13 cellular contexts compared by ENCODE assay signal in the genomic region with DNA sequence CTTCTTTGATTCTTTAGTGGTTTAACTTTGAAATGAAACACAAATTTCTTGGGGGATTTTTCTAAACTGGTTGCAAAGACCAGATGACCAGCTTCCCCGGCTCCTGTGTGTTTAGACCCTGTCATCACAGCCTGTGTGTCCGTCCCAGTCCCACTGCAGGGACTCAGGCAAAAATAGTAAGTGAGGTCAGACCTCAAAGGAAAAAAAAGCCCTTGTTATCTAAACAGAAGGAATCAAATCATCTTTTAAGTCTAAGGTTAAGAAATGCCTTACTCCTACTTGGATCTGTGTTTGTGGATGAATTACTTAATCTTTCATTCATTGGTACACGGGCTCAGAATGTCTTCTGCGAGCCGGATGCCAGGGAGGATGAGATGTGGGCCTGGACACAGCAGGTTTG.
DNase-seq lines count a peak whose midpoint lies in the region; ATAC-seq and TF ChIP-seq lines count a peak whose summit lies in the region.
"Had no signal": no experiment of that assay in that cellular context is flagged by ENCODE, and none has a peak within 500 bp of the region (broad histone marks: within the 10 kb centered on the region; RNA-seq: fewer than 3 reads in every experiment).

No MANE protein-coding gene starts in this region.

- H3K4me3 ChIP-seq in MG63 (no peak overlapping the region), choroid plexus epithelial cell (ENCODE audit: low read depth, low read length) (no peak overlapping the region)

- DNase-seq in MG63 (peak; percentile 61), choroid plexus epithelial cell (ENCODE audit: low read depth) (peak; percentile 50), mesothelial cell of epicardium (ENCODE audit: low spot score in 2 of 2, unreplicated experiment in 2 of 2) (no peak), superior temporal gyrus (ENCODE audit: extremely low spot score) (peak; percentile 17), cerebellar cortex (ENCODE audit: low spot score) (no peak), SW480 (ENCODE audit: low spot score) (no peak), NCI-H1105 treated with DMSO at 0.1 percent for 48 hours (lab: John Stamatoyannopoulos, UW) (no peak)
- DNase-seq: cortex of kidney, DMS79 treated with DMSO at 0.1 percent for 48 hours, NCI-H1694 treated with DMSO at 0.1 percent for 48 hours, PC-3 had no signal

- H3K36me3 Mint-ChIP-seq in mesothelial cell of epicardium, result no peaks in the 10 kb centered on the region

- H3K9me3 ChIP-seq in MG63, result no peaks in the 10 kb centered on the region

- no peaks in the 10 kb centered on the region for H3K36me3 ChIP-seq in MG63

- H3K27ac Mint-ChIP-seq in mesothelial cell of epicardium, result peak overlapping the region; percentile 52

- no peaks in the 10 kb centered on the region for H3K27me3 Mint-ChIP-seq in mesothelial cell of epicardium (ENCODE audit: low read depth)

- TF ChIP-seq CTCF in choroid plexus epithelial cell (conservative IDR thresholded peaks at IDR 0.05; ENCODE audit: low read depth, low read length) (no peak), mesothelial cell of epicardium (IDR thresholded peaks at IDR 0.05; ENCODE audit: unreplicated experiment) (no peak)

- no peak for ATAC-seq in GM18517 (IDR thresholded peaks at IDR 0.05; ENCODE audit: unreplicated experiment)
- ATAC-seq: PC-3 had no signal

- H3K9me3 Mint-ChIP-seq in mesothelial cell of epicardium, result no peaks in the 10 kb centered on the region
- H3K9me3 Mint-ChIP-seq: activated T-helper 1 cell treated with anti-CD3 and anti-CD28 coated beads, Interleukin-12 subunit alpha, Interleukin-12 subunit beta, Interleukin-2, Interleukin-4 antibody, amounts not matched to agents 30 ng/mL and 10 ng/mL and 1 ng/mL, durations not matched to agents 14 hours and 24 hours and 36 hours had no signal

- H3K4me3 Mint-ChIP-seq in mesothelial cell of epicardium, result no peak overlapping the region
- H3K4me3 Mint-ChIP-seq: activated T-helper 1 cell treated with anti-CD3 and anti-CD28 coated beads, Interleukin-12 subunit alpha, Interleukin-12 subunit beta, Interleukin-2, Interleukin-4 antibody, amounts not matched to agents 30 ng/mL and 10 ng/mL and 1 ng/mL, durations not matched to agents 14 hours and 24 hours and 36 hours had no signal

- peaks cover 29% of the 10 kb centered on the region for H3K4me1 Mint-ChIP-seq in mesothelial cell of epicardium

- no peaks in the 10 kb centered on the region for H3K27me3 ChIP-seq in MG63

Comparison
In these comparisons a context has a peak if more than half of its experiments do, and no peak if none do; other contexts are left out.
1. DNase-seq: peak in MG63 (single experiment), choroid plexus epithelial cell (single experiment) and superior temporal gyrus (single experiment); none in mesothelial cell of epicardium (0 of 2), cerebellar cortex (single experiment), SW480 (single experiment) and NCI-H1105 treated with DMSO at 0.1 percent for 48 hours (single experiment).